9 cellular contexts compared by ENCODE assay signal in the genomic region with DNA sequence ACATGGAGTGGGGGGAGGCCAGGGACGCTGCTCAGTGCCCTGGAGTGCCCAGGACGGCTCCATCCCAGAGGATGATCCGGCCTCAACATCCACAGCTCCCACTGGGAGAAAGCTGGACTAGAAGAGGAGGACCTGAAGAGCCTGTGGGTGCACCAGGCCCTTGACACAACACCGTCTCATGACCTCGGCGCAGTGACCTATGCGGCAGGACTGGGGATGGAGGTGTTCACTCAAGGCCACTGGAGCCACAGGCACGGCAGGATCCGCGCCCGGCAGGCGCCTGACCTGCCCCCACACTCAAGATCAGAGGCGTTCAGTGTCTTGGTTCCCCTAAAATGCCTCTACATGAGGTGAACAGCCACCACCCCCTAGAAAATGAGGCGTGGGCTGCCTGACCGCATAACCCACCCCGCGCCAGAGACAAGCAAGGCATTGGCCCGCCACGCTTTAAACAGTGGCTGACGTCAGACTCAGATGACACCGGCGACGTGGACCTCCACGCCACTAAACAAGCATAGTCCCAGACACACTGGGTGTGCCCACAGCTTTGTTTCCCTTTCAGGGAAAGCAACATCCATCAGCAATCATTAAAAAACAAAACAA. TPM values are rescaled to one million over a fixed set of nuclear protein-coding genes. Genes with fewer than 3 reads are reported as not detected.
DNase-seq lines count a peak whose midpoint lies in the region; ATAC-seq, FAIRE-seq and TF ChIP-seq lines count a peak whose summit lies in the region.
"Had no signal": no experiment of that assay in that cellular context is flagged by ENCODE, and none has a peak within 500 bp of the region (broad histone marks: within the 10 kb centered on the region; RNA-seq: fewer than 3 reads in every experiment).

No MANE protein-coding gene starts in this region.

- no peaks in the 10 kb centered on the region for H3K9me1 ChIP-seq in K562 (ENCODE audit: control insufficient read depth, insufficient read depth, low read length)

- TF ChIP-seq RAD21 in K562 (CRISPR knock-in tag; conservative IDR thresholded peaks at IDR 0.05 in 1 of 2, IDR thresholded peaks at IDR 0.05 in 1 of 2), result no peak

- no peak overlapping the region for H3K4me2 ChIP-seq in K562 (ENCODE audit: insufficient read depth, low read length)

- H3K4me3 Mint-ChIP-seq in T-cell, result peak overlapping the region; percentile 79 to 86 (median 81)
- peak overlapping the region; percentile 83 to 86 for H3K4me3 Mint-ChIP-seq in stimulated activated naive B cell treated with anti-CD40 and anti-IgM and Interleukin-4, amounts not matched to agents 10 μg/mL and 1 μg/mL and 100 μg/mL, for 72 hours

- no peaks in the 10 kb centered on the region for H3K9me3 Mint-ChIP-seq in T-cell
- H3K9me3 Mint-ChIP-seq in stimulated activated naive B cell treated with anti-CD40 and anti-IgM and Interleukin-4, amounts not matched to agents 10 μg/mL and 1 μg/mL and 100 μg/mL, for 72 hours, result no peaks in the 10 kb centered on the region

- no peaks in the 10 kb centered on the region for H3K27me3 ChIP-seq in K562 (ENCODE audit: control insufficient read depth in 2 of 2, insufficient read depth in 2 of 2, low read length in 2 of 2)
- no peaks in the 10 kb centered on the region for H3K27me3 ChIP-seq in lower lobe of right lung (ENCODE audit: low read depth)
- H3K27me3 ChIP-seq: pancreas had no signal

- WGBS in K562 (ENCODE audit: insufficient coverage, low coverage, missing lambda C conversion rate), result 90% methylated on average over 24 of the region's 24 CpGs

- TF ChIP-seq EP300 in K562 (IDR thresholded peaks at IDR 0.05; ENCODE audit: low read length), result no peak

- in situ Hi-C loops in K562 (cut with MboI), result no loop called here

- peaks cover 41 to 44% (median 43%) of the 10 kb centered on the region in 3 donors for H3K4me1 Mint-ChIP-seq in T-cell
- H3K4me1 Mint-ChIP-seq in stimulated activated naive B cell treated with anti-CD40 and anti-IgM and Interleukin-4, amounts not matched to agents 10 μg/mL and 1 μg/mL and 100 μg/mL, for 72 hours, result peaks cover 34 to 62% of the 10 kb centered on the region in 2 donors

- H3K36me3 Mint-ChIP-seq in T-cell, result peaks cover 5% of the 10 kb centered on the region
- peaks cover 17 to 48% of the 10 kb centered on the region in 2 donors for H3K36me3 Mint-ChIP-seq in stimulated activated naive B cell treated with anti-CD40 and anti-IgM and Interleukin-4, amounts not matched to agents 10 μg/mL and 1 μg/mL and 100 μg/mL, for 72 hours

- ATAC-seq in T-cell (replicated peaks in 1 of 4), result peak in 1 of 4 experiments; percentile 45
- no peak for ATAC-seq in K562
- peak; percentile 66 to 74 for ATAC-seq in lower lobe of right lung
- ATAC-seq in stimulated activated naive B cell treated with anti-CD40 and anti-IgM and Interleukin-4, amounts not matched to agents 10 μg/mL and 1 μg/mL and 100 μg/mL, for 72 hours (replicated peaks), result no peak
- ATAC-seq in GM18909 (IDR thresholded peaks at IDR 0.05; ENCODE audit: poor library complexity, unreplicated experiment), result no peak

- DNase-seq in T-cell (peak in 2 of 34 experiments; percentile 11 to 22), K562 (ENCODE audit: extremely low read depth in 1 of 4, low spot score in 3 of 4) (no peak), lower lobe of right lung (peak; percentile 73), DMS53 treated with DMSO at 0.1 percent for 48 hours (lab: John Stamatoyannopoulos, UW; ENCODE audit: unreplicated experiment) (no peak)
- DNase-seq in stimulated activated naive B cell treated with anti-CD40 and anti-IgM and Interleukin-4, amounts not matched to agents 10 μg/mL and 1 μg/mL and 100 μg/mL, for 72 hours, result no peak
- DNase-seq in effector CD4-positive, alpha-beta T cell, result no peak
- DNase-seq: NCI-H1436, pancreas had no signal

- H2AFZ ChIP-seq in K562 (ENCODE audit: low read depth, low read length), result no peak overlapping the region

- H3K79me2 ChIP-seq in K562 (ENCODE audit: control insufficient read depth, insufficient read depth, low read length), result peaks cover 91% of the 10 kb centered on the region

- H3K36me3 ChIP-seq in K562 (ENCODE audit: control insufficient read depth, insufficient read depth, low read length) (peaks cover 74% of the 10 kb centered on the region; the same call in 2 of the 3 replicates), lower lobe of right lung (peaks cover 9% of the 10 kb centered on the region)
- H3K36me3 ChIP-seq: pancreas had no signal

- peaks cover 5 to 38% of the 10 kb centered on the region in 2 experiments for H3K4me1 ChIP-seq in K562 (replicated peaks in 1 of 2; ENCODE audit: control insufficient read depth in 2 of 2, insufficient read depth in 2 of 2, low read length in 2 of 2)
- peaks cover 41% of the 10 kb centered on the region for H3K4me1 ChIP-seq in lower lobe of right lung
- H3K4me1 ChIP-seq: pancreas had no signal

- H3K27ac Mint-ChIP-seq in T-cell, result peak overlapping the region; percentile 96 to 97
- peak overlapping the region; percentile 95 for H3K27ac Mint-ChIP-seq in stimulated activated naive B cell treated with anti-CD40 and anti-IgM and Interleukin-4, amounts not matched to agents 10 μg/mL and 1 μg/mL and 100 μg/mL, for 72 hours

- CTCF ChIA-PET in T-cell (lab: Charles Lee), result interaction anchor here in 1 of 2 donors (1.0 to 1.3 kb wide), 2 partner anchors 66 to 127 kb away, joined by 3 to 4 read pairs; partner anchors contain the start of gene ZNF555
- CTCF ChIA-PET in K562 (lab: Yijun Ruan, JAX; ENCODE audit: low intra/inter-chr PET ratio), result no interaction called here

- peaks cover 21% of the 10 kb centered on the region for H4K20me1 ChIP-seq in K562 (replicated peaks; ENCODE audit: control insufficient read depth, insufficient read depth, low read length)

- no peak for FAIRE-seq in K562 (lab: Jason Lieb, UNC)
- FAIRE-seq: pancreas had no signal

- peak overlapping the region in 1 of 2 experiments; percentile 58; a peak in 1 of 4 replicates for H3K9ac ChIP-seq in K562 (ENCODE audit: insufficient read depth in 1 of 2, low read depth in 2 of 2, low read length in 2 of 2)

- intact Hi-C loops in K562 (cut with micrococcal nuclease) (no loop called here), lower lobe of right lung (cut with DNase I) (no loop called here)

- H3K27ac ChIP-seq in K562 (ENCODE audit: extremely low read depth, low read depth, low read length), result peak overlapping the region; percentile 60; the same call in 1 of the 3 replicates
- H3K27ac ChIP-seq in lower lobe of right lung, result peak overlapping the region; percentile 88

- BruUV-seq in K562 (replicated peaks; lab: Mats Ljungman, UMichigan), result no TSS peak

- POLR2A ChIA-PET in T-cell (lab: Charles Lee) (interaction anchor here in 1 of 2 donors (1.0 kb wide), 1 partner anchor 30 kb away, joined by 15 read pairs; no protein-coding TSS in a partner anchor), K562 (lab: Yijun Ruan, JAX) (interaction anchor here (0.6 to 0.8 kb wide), 6 partner anchors 8 to 698 kb away, joined by 3 to 4 read pairs (median 3); partner anchors contain the start of gene SGTA)

- H3K4me3 ChIP-seq in K562 (no peak overlapping the region), lower lobe of right lung (peak overlapping the region; percentile 39)
- H3K4me3 ChIP-seq: pancreas had no signal

- no peaks in the 10 kb centered on the region for H3K27me3 Mint-ChIP-seq in T-cell
- no peaks in the 10 kb centered on the region for H3K27me3 Mint-ChIP-seq in stimulated activated naive B cell treated with anti-CD40 and anti-IgM and Interleukin-4, amounts not matched to agents 10 μg/mL and 1 μg/mL and 100 μg/mL, for 72 hours

- no peak for TF ChIP-seq CTCF in K562 (IDR thresholded peaks at IDR 0.05 in 2 of 3, conservative IDR thresholded peaks at IDR 0.05 in 1 of 3; ENCODE audit: insufficient read depth in 2 of 3, low read depth in 1 of 3, low read length in 3 of 3)
- TF ChIP-seq CTCF in lower lobe of right lung (IDR thresholded peaks at IDR 0.05), result no peak

- no peak for TF ChIP-seq POLR2A in K562 (conservative IDR thresholded peaks at IDR 0.05)

- no peaks in the 10 kb centered on the region for H3K9me3 ChIP-seq in K562 (replicated peaks; ENCODE audit: control insufficient read depth, insufficient read depth, low read depth, low read length)
- H3K9me3 ChIP-seq in lower lobe of right lung, result no peaks in the 10 kb centered on the region
- H3K9me3 ChIP-seq: pancreas had no signal

RNA-seq across cellular contexts. Expression of gene SGTA, which starts 8.0 kb away (rescaled TPM):
- 10 to 100 TPM; 28.9 to 42.5 (median 36.7) TPM for total RNA-seq in T-cell
- total RNA-seq in K562 (2011; cell fraction: chromatin; rRNA removed; ENCODE audit: low replicate concordance), result 53.5 and 114 TPM in 2 replicates
- total RNA-seq in K562 (2011; cell fraction: nucleolus; rRNA removed), result 73.2 and 78.7 TPM in 2 replicates
- 57.0 and 59.8 TPM in 2 replicates for total RNA-seq in K562 (2011; cell fraction: nucleoplasm; rRNA removed)
- 73.2 and 106 TPM in 2 replicates for total RNA-seq in K562 (2014; rRNA removed)
- 16.2 and 18.1 TPM in 2 replicates for total RNA-seq in K562 (2014; rRNA removed; fragmentation: Illumina TruSeq; extraction: Trizol)
- 49.9 and 50.8 TPM in 2 replicates for total RNA-seq in K562 (2015; rRNA removed; fragmentation: Illumina TruSeq; extraction: Trizol)
- total RNA-seq in K562 (2021), result 106 and 110 TPM in 2 replicates
- 44.5 and 67.3 TPM in 2 replicates for polyA plus RNA-seq in K562 (2011; rRNA removed)
- polyA plus RNA-seq in K562 (2011; cell fraction: cytosol; rRNA removed), result 73.0 and 146 TPM in 2 replicates
- 65.8 and 104 TPM in 2 replicates for polyA plus RNA-seq in K562 (2011; cell fraction: nucleus; rRNA removed)
- polyA plus RNA-seq in K562 (2012), result 77.3 and 87.1 TPM in 2 replicates
- polyA plus RNA-seq in K562 (2014; fragmentation: Illumina TruSeq; extraction: Trizol), result 72.3 and 101 TPM in 2 replicates
- polyA plus RNA-seq in K562 (2014; fragmentation: Nextera tagmentation; extraction: Ambion mirVana), result 1 to 10 TPM; 1.4 to 4.8 TPM
- 87.3 and 89.9 TPM in 2 replicates for polyA plus RNA-seq in K562 (2014; rRNA removed)
- 10.3 and 19.1 TPM in 2 replicates for polyA minus RNA-seq in K562 (2011; rRNA and poly(A)+ RNA removed)
- polyA minus RNA-seq in K562 (2011; cell fraction: cytosol; rRNA and poly(A)+ RNA removed), result 38.4 and 40.7 TPM in 2 replicates
- polyA minus RNA-seq in K562 (2011; cell fraction: nucleus; rRNA and poly(A)+ RNA removed), result 17.5 and 20.0 TPM in 2 replicates
- 41.6 TPM for total RNA-seq in lower lobe of right lung

RNA-seq across cellular contexts. Expression of gene THOP1, which starts 10.2 kb away (rescaled TPM):
- total RNA-seq in T-cell (10 to 100 TPM; 30.8 to 46.6 (median 41.9) TPM), K562 (2014; rRNA removed) (255 and 325 TPM in 2 replicates), K562 (2014; rRNA removed; fragmentation: Illumina TruSeq; extraction: Trizol) (43.6 and 58.2 TPM in 2 replicates), K562 (2015; rRNA removed; fragmentation: Illumina TruSeq; extraction: Trizol) (97.6 and 106 TPM in 2 replicates), K562 (2021) (193 and 203 TPM in 2 replicates), lower lobe of right lung (34.9 TPM)
- total RNA-seq in K562 (2011; cell fraction: chromatin; rRNA removed; ENCODE audit: low replicate concordance), result 161 and 433 TPM in 2 replicates
- 163 and 178 TPM in 2 replicates for total RNA-seq in K562 (2011; cell fraction: nucleolus; rRNA removed)
- total RNA-seq in K562 (2011; cell fraction: nucleoplasm; rRNA removed), result 128 and 148 TPM in 2 replicates
- polyA plus RNA-seq in K562 (2011; rRNA removed) (96.1 and 122 TPM in 2 replicates), K562 (2014; fragmentation: Illumina TruSeq; extraction: Trizol) (77.3 and 106 TPM in 2 replicates), K562 (2014; fragmentation: Nextera tagmentation; extraction: Ambion mirVana) (1 to 10 TPM; 1.3 to 2.0 TPM), K562 (2014; rRNA removed) (174 and 181 TPM in 2 replicates)
- polyA plus RNA-seq in K562 (2011; cell fraction: cytosol; rRNA removed), result 93.4 and 185 TPM in 2 replicates
- 299 and 377 TPM in 2 replicates for polyA plus RNA-seq in K562 (2011; cell fraction: nucleus; rRNA removed)
- polyA plus RNA-seq in K562 (2012), result 128 and 152 TPM in 2 replicates
- 65.6 and 91.6 TPM in 2 replicates for polyA minus RNA-seq in K562 (2011; rRNA and poly(A)+ RNA removed)
- 90.0 and 90.6 TPM in 2 replicates for polyA minus RNA-seq in K562 (2011; cell fraction: cytosol; rRNA and poly(A)+ RNA removed)
- polyA minus RNA-seq in K562 (2011; cell fraction: nucleus; rRNA and poly(A)+ RNA removed), result 35.1 and 68.2 TPM in 2 replicates

RNA-seq across cellular contexts. Expression of gene SLC39A3, which starts 35.2 kb away (rescaled TPM):
- total RNA-seq in T-cell, result 10 to 100 TPM; 13.2 to 24.5 (median 19.6) TPM
- 117 and 251 TPM in 2 replicates for total RNA-seq in K562 (2011; cell fraction: chromatin; rRNA removed; ENCODE audit: low replicate concordance)
- 298 and 302 TPM in 2 replicates for total RNA-seq in K562 (2011; cell fraction: nucleolus; rRNA removed)
- total RNA-seq in K562 (2011; cell fraction: nucleoplasm; rRNA removed), result 179 and 217 TPM in 2 replicates
- total RNA-seq in K562 (2014; rRNA removed), result 161 and 172 TPM in 2 replicates
- 58.6 and 93.5 TPM in 2 replicates for total RNA-seq in K562 (2014; rRNA removed; fragmentation: Illumina TruSeq; extraction: Trizol)
- 87.1 and 91.3 TPM in 2 replicates for total RNA-seq in K562 (2015; rRNA removed; fragmentation: Illumina TruSeq; extraction: Trizol)
- 149 and 152 TPM in 2 replicates for total RNA-seq in K562 (2021)
- 127 and 145 TPM in 2 replicates for polyA plus RNA-seq in K562 (2011; rRNA removed)
- polyA plus RNA-seq in K562 (2011; cell fraction: cytosol; rRNA removed), result 193 and 267 TPM in 2 replicates
- 120 and 140 TPM in 2 replicates for polyA plus RNA-seq in K562 (2011; cell fraction: nucleus; rRNA removed)
- 107 and 221 TPM in 2 replicates for polyA plus RNA-seq in K562 (2012)
- polyA plus RNA-seq in K562 (2014; fragmentation: Illumina TruSeq; extraction: Trizol), result 215 and 268 TPM in 2 replicates
- 1 to 10 TPM; 2.3 to 3.6 TPM for polyA plus RNA-seq in K562 (2014; fragmentation: Nextera tagmentation; extraction: Ambion mirVana)
- polyA plus RNA-seq in K562 (2014; rRNA removed), result 165 and 173 TPM in 2 replicates
- 62.5 and 83.9 TPM in 2 replicates for polyA minus RNA-seq in K562 (2011; rRNA and poly(A)+ RNA removed)
- polyA minus RNA-seq in K562 (2011; cell fraction: cytosol; rRNA and poly(A)+ RNA removed), result 76.8 and 77.8 TPM in 2 replicates
- polyA minus RNA-seq in K562 (2011; cell fraction: nucleus; rRNA and poly(A)+ RNA removed), result 36.1 and 44.7 TPM in 2 replicates
- 24.4 TPM for total RNA-seq in lower lobe of right lung

RNA-seq across cellular contexts. Expression of gene ZNF554, which starts 44.6 kb away (rescaled TPM):
- total RNA-seq in T-cell (1 to 10 TPM; 5.5 to 9.0 (median 7.5) TPM), K562 (2014; rRNA removed) (1.2 and 1.5 TPM in 2 replicates), K562 (2014; rRNA removed; fragmentation: Illumina TruSeq; extraction: Trizol) (1.0 and 1.4 TPM in 2 replicates), K562 (2015; rRNA removed; fragmentation: Illumina TruSeq; extraction: Trizol) (1.1 and 1.3 TPM in 2 replicates), K562 (2021) (1.3 and 1.8 TPM in 2 replicates), lower lobe of right lung (4.2 TPM)
- 3.7 and 5.4 TPM in 2 replicates for total RNA-seq in K562 (2011; cell fraction: chromatin; rRNA removed; ENCODE audit: low replicate concordance)
- 2.8 and 2.9 TPM in 2 replicates for total RNA-seq in K562 (2011; cell fraction: nucleolus; rRNA removed)
- total RNA-seq in K562 (2011; cell fraction: nucleoplasm; rRNA removed), result 3.2 and 4.7 TPM in 2 replicates
- polyA plus RNA-seq in K562 (2011; rRNA removed) (1.3 and 1.5 TPM in 2 replicates), K562 (2014; fragmentation: Illumina TruSeq; extraction: Trizol) (0.89 and 1.0 TPM in 2 replicates), K562 (2014; fragmentation: Nextera tagmentation; extraction: Ambion mirVana) (under 1 TPM; 0.07 to 0.31 TPM), K562 (2014; rRNA removed) (1.1 and 1.4 TPM in 2 replicates)
- 0.78 and 1.0 TPM in 2 replicates for polyA plus RNA-seq in K562 (2011; cell fraction: cytosol; rRNA removed)
- 1.5 and 2.0 TPM in 2 replicates for polyA plus RNA-seq in K562 (2011; cell fraction: nucleus; rRNA removed)
- polyA plus RNA-seq in K562 (2012), result 0.64 and 1.4 TPM in 2 replicates
- polyA minus RNA-seq in K562 (2011; rRNA and poly(A)+ RNA removed), result 2.5 and 3.2 TPM in 2 replicates
- polyA minus RNA-seq in K562 (2011; cell fraction: cytosol; rRNA and poly(A)+ RNA removed), result 0.64 and 1.5 TPM in 2 replicates
- polyA minus RNA-seq in K562 (2011; cell fraction: nucleus; rRNA and poly(A)+ RNA removed), result 0.81 and 1.3 TPM in 2 replicates

RNA-seq across cellular contexts. Expression of gene DIRAS1, which starts 53.9 kb away (rescaled TPM):
- under 1 TPM; 0.53 to 0.70 (median 0.60) TPM for total RNA-seq in T-cell
- total RNA-seq in K562 (2011; cell fraction: chromatin; rRNA removed; ENCODE audit: low replicate concordance), result 5.2 and 12.7 TPM in 2 replicates
- total RNA-seq in K562 (2011; cell fraction: nucleolus; rRNA removed), result 5.7 and 6.5 TPM in 2 replicates
- 4.3 and 5.3 TPM in 2 replicates for total RNA-seq in K562 (2011; cell fraction: nucleoplasm; rRNA removed)
- 2.2 and 3.3 TPM in 2 replicates for total RNA-seq in K562 (2014; rRNA removed)
- total RNA-seq in K562 (2014; rRNA removed; fragmentation: Illumina TruSeq; extraction: Trizol), result 2.3 TPM in 2 replicates
- total RNA-seq in K562 (2015; rRNA removed; fragmentation: Illumina TruSeq; extraction: Trizol), result 2.9 and 3.3 TPM in 2 replicates
- 12.0 and 12.8 TPM in 2 replicates for total RNA-seq in K562 (2021)
- polyA plus RNA-seq in K562 (2011; rRNA removed), result 7.3 and 12.0 TPM in 2 replicates
- polyA plus RNA-seq in K562 (2011; cell fraction: cytosol; rRNA removed), result 8.0 and 16.3 TPM in 2 replicates
- 10.3 and 10.5 TPM in 2 replicates for polyA plus RNA-seq in K562 (2011; cell fraction: nucleus; rRNA removed)
- 5.1 and 7.3 TPM in 2 replicates for polyA plus RNA-seq in K562 (2012)
- 3.8 and 4.9 TPM in 2 replicates for polyA plus RNA-seq in K562 (2014; fragmentation: Illumina TruSeq; extraction: Trizol)
- under 1 TPM; 0.11 to 0.18 TPM for polyA plus RNA-seq in K562 (2014; fragmentation: Nextera tagmentation; extraction: Ambion mirVana)
- 4.7 and 6.0 TPM in 2 replicates for polyA plus RNA-seq in K562 (2014; rRNA removed)
- polyA minus RNA-seq in K562 (2011; rRNA and poly(A)+ RNA removed), result 10.2 and 11.4 TPM in 2 replicates
- 8.0 and 8.7 TPM in 2 replicates for polyA minus RNA-seq in K562 (2011; cell fraction: cytosol; rRNA and poly(A)+ RNA removed)
- polyA minus RNA-seq in K562 (2011; cell fraction: nucleus; rRNA and poly(A)+ RNA removed), result 1.8 and 2.6 TPM in 2 replicates
- 0.71 TPM for total RNA-seq in lower lobe of right lung

Comparison
In these comparisons a context has a peak if more than half of its experiments do, and no peak if none do; other contexts are left out.
1. ATAC-seq: peak in lower lobe of right lung (2 of 2); none in K562 (single experiment), stimulated activated naive B cell treated with anti-CD40 and anti-IgM and Interleukin-4, amounts not matched to agents 10 μg/mL and 1 μg/mL and 100 μg/mL, for 72 hours (0 of 2) and GM18909 (single experiment).